Comparison of ENCODE assay signal across 13 cellular contexts in genomic region chr3:39754549-39754948, GRCh38.
DNase-seq lines count a peak whose midpoint lies in the region; ATAC-seq lines count a peak whose summit lies in the region.
"Had no signal": no experiment of that assay in that cellular context is flagged by ENCODE, and none has a peak within 500 bp of the region (broad histone marks: within the 10 kb centered on the region; RNA-seq: fewer than 3 reads in every experiment).

No MANE protein-coding gene starts in this region.

- peak; percentile 73 for ATAC-seq in GM18867 (IDR thresholded peaks at IDR 0.05; ENCODE audit: unreplicated experiment)
- peak; percentile 65 for ATAC-seq in GM21447 (IDR thresholded peaks at IDR 0.05; ENCODE audit: unreplicated experiment)
- peak; percentile 53 for ATAC-seq in HG02943 (IDR thresholded peaks at IDR 0.05; ENCODE audit: low read depth, unreplicated experiment)
- peak; percentile 62 for ATAC-seq in HG03521 (IDR thresholded peaks at IDR 0.05; ENCODE audit: unreplicated experiment)
- ATAC-seq: WTC11 had no signal

- no peak for DNase-seq in pons (ENCODE audit: low spot score)
- no peak for DNase-seq in amniotic stem cell (lab: John Stamatoyannopoulos, UW)
- DNase-seq in SW 1271 (lab: John Stamatoyannopoulos, UW): no peak
- DNase-seq in NCI-H748 treated with DMSO at 0.1 percent for 48 hours (lab: John Stamatoyannopoulos, UW): no peak
- DNase-seq: activated T-cell treated with anti-CD3 and anti-CD28 coated beads, Interleukin-2, amount 50 U/mL, for 24 hours; anterior cingulate cortex; nephron progenitor cell; SK-N-SH had no signal
